Comparison of ENCODE assay signal across 24 cellular contexts in the genomic region with DNA sequence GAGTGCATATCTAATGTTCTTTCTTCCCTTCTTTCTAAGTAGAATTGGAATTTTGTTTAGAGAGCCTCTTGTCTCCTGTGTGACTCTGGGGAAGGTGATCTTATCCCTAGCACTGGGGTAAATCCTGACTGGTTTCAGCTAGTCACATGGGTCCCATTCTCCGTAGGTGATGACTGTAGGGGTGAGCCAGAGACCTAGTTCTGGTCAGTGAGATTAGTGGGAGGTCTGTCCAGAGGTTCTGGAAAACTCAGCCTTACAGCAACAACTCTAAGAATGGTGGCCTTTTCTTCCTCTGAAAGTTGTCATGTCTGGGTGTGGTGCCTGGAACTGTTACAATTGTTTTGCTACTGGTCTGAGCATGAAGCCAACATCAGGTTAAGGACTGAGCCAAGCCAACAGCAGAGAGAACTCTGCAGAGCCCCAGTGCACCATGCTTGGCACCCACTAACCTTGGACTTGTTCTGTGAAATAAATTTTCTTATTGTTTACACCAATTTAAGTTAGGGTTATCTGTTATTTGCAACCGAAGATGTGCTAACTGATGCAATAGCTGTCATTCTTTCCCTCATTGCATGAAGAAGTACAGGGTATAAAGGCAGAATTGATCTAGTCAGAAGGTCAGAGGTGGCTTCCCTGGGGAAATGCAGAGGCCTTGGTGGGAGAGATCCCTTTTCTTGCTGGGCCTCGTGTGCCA. TPM values are rescaled to one million over a fixed set of nuclear protein-coding genes. Genes with fewer than 3 reads are reported as not detected.
A peak's percentile ranks its signal among the peaks of the same experiment; 100 is the strongest.
DNase-seq lines count a peak whose midpoint lies in the region; ATAC-seq and TF ChIP-seq lines count a peak whose summit lies in the region.
"Had no signal": no experiment of that assay in that cellular context is flagged by ENCODE, and none has a peak within 500 bp of the region (broad histone marks: within the 10 kb centered on the region; RNA-seq: fewer than 3 reads in every experiment).

No MANE protein-coding gene starts in this region.

- peaks cover 15% of the 10 kb centered on the region for H3K4me1 Mint-ChIP-seq in T-helper 1 cell treated with Interleukin-12 subunit alpha and Interleukin-12 subunit beta and Interleukin-4 antibody, amounts not matched to agents 30 μg/mL and 1 μg/mL, for 36 hours (ENCODE audit: low read depth)
- peaks cover 38 to 39% of the 10 kb centered on the region in 2 donors for H3K4me1 Mint-ChIP-seq in effector memory CD8-positive, alpha-beta T cell (ENCODE audit: low read depth in 2 of 2)
- peaks cover 28% of the 10 kb centered on the region for H3K4me1 Mint-ChIP-seq in neural crest cell

- in situ Hi-C loops in GM23248 (cut with MboI) = no loop called here

- H3K4me2 ChIP-seq in GM23248 (ENCODE audit: unreplicated experiment) = no peak overlapping the region

- no peaks in the 10 kb centered on the region for H3K9me3 ChIP-seq in GM23248 (ENCODE audit: low read depth)
- no peaks in the 10 kb centered on the region for H3K9me3 ChIP-seq in spleen
- H3K9me3 ChIP-seq: sigmoid colon, SJSA1, tibial artery had no signal

- peaks cover 87% of the 10 kb centered on the region for H3K79me2 ChIP-seq in GM23248 (ENCODE audit: insufficient read depth)

- H3K9me2 ChIP-seq in GM23248 (ENCODE audit: insufficient read depth) = no peaks in the 10 kb centered on the region

- H3K4me1 ChIP-seq in GM23248 (ENCODE audit: insufficient read depth) (peaks cover 7% of the 10 kb centered on the region), spleen (peaks cover 0 to 38% (median 10%) of the 10 kb centered on the region in 6 donors)
- H3K4me1 ChIP-seq: SJSA1 had no signal

- H3K4me3 ChIP-seq in GM23248 (no peak overlapping the region), spleen (no peak overlapping the region)
- H3K4me3 ChIP-seq: sigmoid colon, SJSA1, tibial artery had no signal

- H3K9me3 Mint-ChIP-seq in T-helper 1 cell treated with Interleukin-12 subunit alpha and Interleukin-12 subunit beta and Interleukin-4 antibody, amounts not matched to agents 30 μg/mL and 1 μg/mL, for 36 hours = no peaks in the 10 kb centered on the region
- H3K9me3 Mint-ChIP-seq in effector memory CD8-positive, alpha-beta T cell = no peaks in the 10 kb centered on the region
- H3K9me3 Mint-ChIP-seq in neural crest cell = no peaks in the 10 kb centered on the region
- H3K9me3 Mint-ChIP-seq: immature natural killer cell, memory B cell had no signal

- no peaks in the 10 kb centered on the region for H3F3A ChIP-seq in GM23248 (ENCODE audit: insufficient read depth)

- H2AFZ ChIP-seq in GM23248 = no peak overlapping the region

- no peak for TF ChIP-seq POLR2A in spleen (IDR thresholded peaks at IDR 0.05)

- H3K4me3 Mint-ChIP-seq in T-helper 1 cell treated with Interleukin-12 subunit alpha and Interleukin-12 subunit beta and Interleukin-4 antibody, amounts not matched to agents 30 μg/mL and 1 μg/mL, for 36 hours = no peak overlapping the region
- peak overlapping the region; percentile 50 to 53 for H3K4me3 Mint-ChIP-seq in effector memory CD8-positive, alpha-beta T cell
- H3K4me3 Mint-ChIP-seq in neural crest cell = no peak overlapping the region
- H3K4me3 Mint-ChIP-seq: memory B cell had no signal

- H3K36me3 Mint-ChIP-seq in T-helper 1 cell treated with Interleukin-12 subunit alpha and Interleukin-12 subunit beta and Interleukin-4 antibody, amounts not matched to agents 30 μg/mL and 1 μg/mL, for 36 hours (ENCODE audit: low read depth) = peaks cover 11% of the 10 kb centered on the region
- peaks cover 10% of the 10 kb centered on the region for H3K36me3 Mint-ChIP-seq in effector memory CD8-positive, alpha-beta T cell (ENCODE audit: insufficient read depth)
- peaks cover 8% of the 10 kb centered on the region for H3K36me3 Mint-ChIP-seq in neural crest cell (ENCODE audit: low read depth)

- TF ChIP-seq CTCF in neural crest cell (conservative IDR thresholded peaks at IDR 0.05) (no peak), spleen (IDR thresholded peaks at IDR 0.05 in 8 of 11, conservative IDR thresholded peaks at IDR 0.05 in 3 of 11) (no peak)

- no peaks in the 10 kb centered on the region for H3K36me3 ChIP-seq in GM23248 (ENCODE audit: low read depth)
- no peaks in the 10 kb centered on the region for H3K36me3 ChIP-seq in spleen
- H3K36me3 ChIP-seq: sigmoid colon, tibial artery had no signal

- WGBS in GM23248 (ENCODE audit: low coverage in 1 of 2, low lambda C conversion rate in 2 of 2, missing lambda C conversion rate in 2 of 2), 2 experiments = 61 to 78% methylated on average over 3 of the region's 3 CpGs
- WGBS in spleen, 5 donors = 87 to 94% (median 88%) methylated on average over 3 of the region's 3 CpGs

- intact Hi-C loops in spleen (cut with DNase I; ENCODE audit: low total_unique reads) = no loop called here

- ATAC-seq in effector memory CD8-positive, alpha-beta T cell (replicated peaks) = no peak
- no peak for ATAC-seq in HG02798 (IDR thresholded peaks at IDR 0.05; ENCODE audit: poor library complexity, unreplicated experiment)

- DNase-seq in T-helper 1 cell (no peak), GM23248 (peak; percentile 18), neural crest cell (ENCODE audit: low read depth, low spot score) (no peak), NCI-H774 (lab: John Stamatoyannopoulos, UW) (no peak), spleen (no peak)
- no peak for DNase-seq in effector memory CD8-positive, alpha-beta T cell
- DNase-seq: 8988T; activated CD4-positive, alpha-beta T cell treated with anti-CD3 and anti-CD28 coated beads, Interleukin-2, amount 50 U/mL, for 48 hours; anterior cingulate cortex; DND-41; erythroblast; MM.1S; NCI-H2029; NCI-H510A; OCI-M1; sigmoid colon; stimulated activated CD4-positive, alpha-beta T cell treated with anti-CD3 and anti-CD28 coated beads, Interleukin-4, amount 100 ng/mL, for 1 hour; stimulated activated CD8-positive, alpha-beta memory T cell treated with anti-CD3 and anti-CD28 coated beads, Interleukin-4, amount 100 ng/mL, for 48 hours; tibial artery had no signal

- no peaks in the 10 kb centered on the region for H4K20me1 ChIP-seq in GM23248 (ENCODE audit: insufficient read depth)

- H3K27me3 ChIP-seq in GM23248 (replicated peaks; ENCODE audit: insufficient read depth) (no peaks in the 10 kb centered on the region), spleen (replicated peaks in 1 of 7) (no peaks in the 10 kb centered on the region)
- H3K27me3 ChIP-seq: sigmoid colon, SJSA1, tibial artery had no signal

- H3K27ac Mint-ChIP-seq in T-helper 1 cell treated with Interleukin-12 subunit alpha and Interleukin-12 subunit beta and Interleukin-4 antibody, amounts not matched to agents 30 μg/mL and 1 μg/mL, for 36 hours = peak overlapping the region; percentile 53
- peak overlapping the region; percentile 71 to 78 for H3K27ac Mint-ChIP-seq in effector memory CD8-positive, alpha-beta T cell
- peak overlapping the region; percentile 59 for H3K27ac Mint-ChIP-seq in neural crest cell (ENCODE audit: unreplicated experiment)

- H3K27me3 Mint-ChIP-seq in T-helper 1 cell treated with Interleukin-12 subunit alpha and Interleukin-12 subunit beta and Interleukin-4 antibody, amounts not matched to agents 30 μg/mL and 1 μg/mL, for 36 hours (ENCODE audit: low read depth) = no peaks in the 10 kb centered on the region
- H3K27me3 Mint-ChIP-seq in effector memory CD8-positive, alpha-beta T cell = no peaks in the 10 kb centered on the region
- H3K27me3 Mint-ChIP-seq in neural crest cell (ENCODE audit: low read depth) = no peaks in the 10 kb centered on the region
- H3K27me3 Mint-ChIP-seq: memory B cell had no signal

- H3K27ac ChIP-seq in GM23248 = no peak overlapping the region
- H3K27ac ChIP-seq in spleen = no peak overlapping the region
- H3K27ac ChIP-seq: sigmoid colon, SJSA1, tibial artery had no signal

- no peak overlapping the region for H3K9ac ChIP-seq in GM23248

RNA-seq across cellular contexts. Expression of a gene that starts 56.8 kb away (rescaled TPM):
- 23.8 and 38.7 TPM in 2 replicates for total RNA-seq in GM23248 (2014; rRNA removed; shearing (Covaris generic))
- polyA plus RNA-seq in GM23248 (2016; fragmentation: Nextera tagmentation; extraction: Ambion mirVana) (18.2 and 21.5 TPM in 2 replicates), spleen (1 to 10 TPM; 1.8 to 6.9 (median 2.1) TPM)
- total RNA-seq in neural crest cell (106 and 115 TPM in 2 replicates), spleen (100 to 1,000 TPM in 2 of 7 donors, 10 to 100 TPM in 5; 72.0 to 143 (median 79.0) TPM)

Comparison
In these comparisons a context has a peak if more than half of its experiments do, and no peak if none do; other contexts are left out.
1. H3K4me3 Mint-ChIP-seq: peak in effector memory CD8-positive, alpha-beta T cell (2 of 2); none in T-helper 1 cell treated with Interleukin-12 subunit alpha and Interleukin-12 subunit beta and Interleukin-4 antibody, amounts not matched to agents 30 μg/mL and 1 μg/mL, for 36 hours (single experiment) and neural crest cell (single experiment).
2. Peak in every context shown above with its lines, with median percentiles within 50 percentile points of each other: H3K27ac Mint-ChIP-seq.